In genomic region chr2:73700111-73700510, GRCh38 we compare ENCODE assay signal across 1 cellular context.
TF ChIP-seq lines count a peak whose summit lies in the region.

No MANE protein-coding gene starts in this region.

TF ChIP-seq in IMR-90, 13 proteins besides CTCF, POLR2A, EP300 and RAD21 (continued from another document):
- TF ChIP-seq USF2 (IDR thresholded peaks at IDR 0.05; ENCODE audit: low read depth, low read length) (no peak), NFE2L2 (IDR thresholded peaks at IDR 0.05; ENCODE audit: low read depth, low read length) (no peak), FOS (IDR thresholded peaks at IDR 0.05; ENCODE audit: low read depth, low read length) (no peak), CHD1 (IDR thresholded peaks at IDR 0.05; ENCODE audit: low read depth, low read length) (no peak), RFX5 (IDR thresholded peaks at IDR 0.05; ENCODE audit: low read depth, low read length) (no peak), MXI1 (IDR thresholded peaks at IDR 0.05; ENCODE audit: borderline replicate concordance, low read depth, low read length) (no peak), BHLHE40 (IDR thresholded peaks at IDR 0.05; ENCODE audit: low read depth, low read length) (no peak), ELK1 (IDR thresholded peaks at IDR 0.05; ENCODE audit: borderline replicate concordance, low read depth, low read length) (no peak), MAZ (IDR thresholded peaks at IDR 0.05; ENCODE audit: borderline replicate concordance, low read depth, low read length) (no peak), RCOR1 (IDR thresholded peaks at IDR 0.05; ENCODE audit: insufficient replicate concordance, low read length) (no peak)
